ENCODE assay signal across 8 cellular contexts in genomic region chr14:49687942-49688700, GRCh38. TPM values are rescaled to one million over a fixed set of nuclear protein-coding genes. Genes with fewer than 3 reads are reported as not detected.
DNase-seq lines count a peak whose midpoint lies in the region; ATAC-seq, FAIRE-seq and TF ChIP-seq lines count a peak whose summit lies in the region.

A gene with protein sequence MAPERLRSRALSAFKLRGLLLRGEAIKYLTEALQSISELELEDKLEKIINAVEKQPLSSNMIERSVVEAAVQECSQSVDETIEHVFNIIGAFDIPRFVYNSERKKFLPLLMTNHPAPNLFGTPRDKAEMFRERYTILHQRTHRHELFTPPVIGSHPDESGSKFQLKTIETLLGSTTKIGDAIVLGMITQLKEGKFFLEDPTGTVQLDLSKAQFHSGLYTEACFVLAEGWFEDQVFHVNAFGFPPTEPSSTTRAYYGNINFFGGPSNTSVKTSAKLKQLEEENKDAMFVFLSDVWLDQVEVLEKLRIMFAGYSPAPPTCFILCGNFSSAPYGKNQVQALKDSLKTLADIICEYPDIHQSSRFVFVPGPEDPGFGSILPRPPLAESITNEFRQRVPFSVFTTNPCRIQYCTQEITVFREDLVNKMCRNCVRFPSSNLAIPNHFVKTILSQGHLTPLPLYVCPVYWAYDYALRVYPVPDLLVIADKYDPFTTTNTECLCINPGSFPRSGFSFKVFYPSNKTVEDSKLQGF (minus strand): TSS chr14:49688214. CDS start chr14:49688203, 11 bp downstream.

- H3K4me3 ChIP-seq in WI38 (ENCODE audit: low read depth, low read length) = peak within 1 kb of the TSS; percentile 75
- peak within 1 kb of the TSS; percentile 71 for H3K4me3 ChIP-seq in bronchial epithelial cell (ENCODE audit: low read depth, low read length)
- peak within 1 kb of the TSS; percentile 69 to 92 (median 84) for H3K4me3 ChIP-seq in spleen

- peak; percentile 69 for DNase-seq in 8988T
- DNase-seq in NCI-H2171 (lab: John Stamatoyannopoulos, UW) = peak; percentile 78
- peak; percentile 37 for DNase-seq in bronchial epithelial cell (ENCODE audit: low read depth)
- DNase-seq in inferior parietal cortex (ENCODE audit: extremely low spot score) = peak; percentile 67
- peak; percentile 94 for DNase-seq in spleen

- H3K27ac ChIP-seq in spleen = peak within 1 kb of the TSS; percentile 63 to 88 (median 82)

- TF ChIP-seq POLR2A in spleen (IDR thresholded peaks at IDR 0.05) = no peak

- TF ChIP-seq CTCF in WI38 (IDR thresholded peaks at IDR 0.05; ENCODE audit: low read depth, low read length) = no peak
- TF ChIP-seq CTCF in bronchial epithelial cell (IDR thresholded peaks at IDR 0.05; ENCODE audit: insufficient read depth, low read length, severe bottlenecking) = peak; percentile 3
- no peak for TF ChIP-seq CTCF in spleen (IDR thresholded peaks at IDR 0.05 in 8 of 11, conservative IDR thresholded peaks at IDR 0.05 in 3 of 11)

- no peaks in the 10 kb centered on the region for H3K27me3 ChIP-seq in bronchial epithelial cell (ENCODE audit: control insufficient read depth, insufficient read depth, low read length)
- no peaks in the 10 kb centered on the region for H3K27me3 ChIP-seq in spleen (replicated peaks in 1 of 7)

- FAIRE-seq in bronchial epithelial cell (lab: Jason Lieb, UNC) = no peak

- H3K9me3 ChIP-seq in spleen = no peaks in the 10 kb centered on the region

- H3K36me3 ChIP-seq in bronchial epithelial cell (ENCODE audit: control insufficient read depth, insufficient read depth, low read length) (no peaks in the 10 kb centered on the region), spleen (peaks cover 0 to 2% (median 0%) of the 10 kb centered on the region in 6 donors)

- H3K4me1 ChIP-seq in spleen = peaks cover 3 to 41% (median 19%) of the 10 kb centered on the region in 6 donors

- intact Hi-C loops in spleen (cut with DNase I; ENCODE audit: low total_unique reads) = no loop called here

- ATAC-seq in GM18517 (IDR thresholded peaks at IDR 0.05; ENCODE audit: unreplicated experiment) (peak; percentile 71), HG03039 (IDR thresholded peaks at IDR 0.05; ENCODE audit: unreplicated experiment) (peak; percentile 85)

- WGBS in spleen, 5 donors = 4 to 13% (median 7%) methylated on average over 39 to 67 of the region's 67 CpGs

RNA-seq across cellular contexts. Expression of the gene that starts here (rescaled TPM):
- total RNA-seq in bronchial epithelial cell = 1.8 and 2.2 TPM in 2 replicates
- total RNA-seq in spleen = 1 to 10 TPM; 1.8 to 7.4 (median 3.9) TPM
- 1 to 10 TPM; 3.0 to 4.9 (median 3.5) TPM for polyA plus RNA-seq in spleen

Comparison
In these comparisons a context has a peak if more than half of its experiments do, and no peak if none do; other contexts are left out.
1. Peak in every context shown above with its lines: DNase-seq, ATAC-seq, H3K4me3 ChIP-seq and H3K27ac ChIP-seq.
2. DNase-seq: peak in every context shown above with its lines; median percentile 94 in spleen; 78 in NCI-H2171; 69 in 8988T; 67 in inferior parietal cortex; 37 in bronchial epithelial cell.